In genomic region chr6:35050291-35050987, GRCh38 we compare ENCODE assay signal across 13 cellular contexts.
A peak's percentile ranks its signal among the peaks of the same experiment; 100 is the strongest.
DNase-seq lines count a peak whose midpoint lies in the region; ATAC-seq and TF ChIP-seq lines count a peak whose summit lies in the region.
"Had no signal": no experiment of that assay in that cellular context is flagged by ENCODE, and none has a peak within 500 bp of the region (broad histone marks: within the 10 kb centered on the region; RNA-seq: fewer than 3 reads in every experiment).

No MANE protein-coding gene starts in this region.

- peaks cover 14% of the 10 kb centered on the region for H3K4me1 Mint-ChIP-seq in endodermal cell
- H3K4me1 Mint-ChIP-seq in glutamatergic neuron (ENCODE audit: low read depth, unreplicated experiment): peaks cover 37% of the 10 kb centered on the region

- H3K9me3 Mint-ChIP-seq in endodermal cell: no peaks in the 10 kb centered on the region
- peaks cover 14% of the 10 kb centered on the region for H3K9me3 Mint-ChIP-seq in glutamatergic neuron (ENCODE audit: unreplicated experiment)
- H3K9me3 Mint-ChIP-seq: activated B cell treated with CpG ODN at 0.5 μM for 24 hours had no signal

- H3K4me3 Mint-ChIP-seq in endodermal cell (no peak overlapping the region), glutamatergic neuron (ENCODE audit: unreplicated experiment) (no peak overlapping the region)
- H3K4me3 Mint-ChIP-seq: activated B cell treated with CpG ODN at 0.5 μM for 24 hours had no signal

- no peaks in the 10 kb centered on the region for H3K27me3 ChIP-seq in BLaER1
- H3K27me3 ChIP-seq in KMS-11 (ENCODE audit: insufficient read depth, low read depth): no peaks in the 10 kb centered on the region
- H3K27me3 ChIP-seq in endodermal cell (ENCODE audit: control insufficient read depth, insufficient read depth, low read length, poor library complexity, severe bottlenecking): no peaks in the 10 kb centered on the region
- H3K27me3 ChIP-seq in psoas muscle (ENCODE audit: insufficient read depth in 3 of 3, low read length in 2 of 3): no peaks in the 10 kb centered on the region
- no peaks in the 10 kb centered on the region for H3K27me3 ChIP-seq in H7 (ENCODE audit: control insufficient read depth, insufficient read depth, low read length)
- H3K27me3 ChIP-seq: brain microvascular endothelial cell, neutrophil had no signal

- H3K4me2 ChIP-seq in BLaER1 (peak overlapping the region; percentile 75; the same call in 1 of the 2 replicates), KMS-11 (peak overlapping the region; percentile 74)

- ATAC-seq in psoas muscle (no peak), HG02588 (IDR thresholded peaks at IDR 0.05; ENCODE audit: unreplicated experiment) (no peak)

- H3K9me3 ChIP-seq in BLaER1: no peaks in the 10 kb centered on the region
- H3K9me3 ChIP-seq in endodermal cell (ENCODE audit: control insufficient read depth, low read length): no peaks in the 10 kb centered on the region
- H3K9me3 ChIP-seq in psoas muscle: no peaks in the 10 kb centered on the region
- H3K9me3 ChIP-seq: neutrophil had no signal

- no peaks in the 10 kb centered on the region; the same call in 1 of the 2 replicates for H3K79me2 ChIP-seq in KMS-11 (ENCODE audit: insufficient read depth, low read depth)

- H3K36me3 ChIP-seq in BLaER1 (peaks cover 45% of the 10 kb centered on the region), KMS-11 (ENCODE audit: insufficient read depth) (no peaks in the 10 kb centered on the region), endodermal cell (ENCODE audit: control insufficient read depth, insufficient read depth, low read length) (peaks cover 19% of the 10 kb centered on the region), psoas muscle (ENCODE audit: insufficient read depth in 1 of 2, low read depth in 1 of 2) (peaks cover 0 to 14% of the 10 kb centered on the region in 2 donors), H7 (replicated peaks; ENCODE audit: control insufficient read depth, insufficient read depth, low read length) (peaks cover 3% of the 10 kb centered on the region)
- H3K36me3 ChIP-seq: brain microvascular endothelial cell had no signal

- H3K27me3 Mint-ChIP-seq in endodermal cell (ENCODE audit: insufficient read depth) (no peaks in the 10 kb centered on the region), glutamatergic neuron (ENCODE audit: unreplicated experiment) (peaks cover 8% of the 10 kb centered on the region)
- H3K27me3 Mint-ChIP-seq: activated B cell treated with CpG ODN at 0.5 μM for 24 hours had no signal

- WGBS in endodermal cell (ENCODE audit: insufficient coverage in 1 of 2, insufficient read length in 1 of 2), 2 experiments: 89% methylated on average over 7 to 8 of the region's 8 CpGs
- 68 to 69% (median 68%) methylated on average over 8 of the region's 8 CpGs for WGBS in psoas muscle, 3 donors

- H4K20me1 ChIP-seq in BLaER1 (no peaks in the 10 kb centered on the region), KMS-11 (ENCODE audit: insufficient read depth) (no peaks in the 10 kb centered on the region)

- H3K4me1 ChIP-seq in BLaER1 (peaks cover 52% of the 10 kb centered on the region), KMS-11 (ENCODE audit: low read depth, poor library complexity, severe bottlenecking) (peaks cover 78% of the 10 kb centered on the region), endodermal cell (ENCODE audit: control insufficient read depth, insufficient read depth, low read length) (peaks cover 12% of the 10 kb centered on the region), psoas muscle (peaks cover 57% of the 10 kb centered on the region)

- DNase-seq in endodermal cell (no peak), psoas muscle (no peak), GM20000 (ENCODE audit: low spot score) (no peak), H7 (no peak), glutamatergic neuron (no peak)
- DNase-seq: activated B cell treated with CpG ODN at 0.5 μM for 24 hours; kidney; stimulated activated CD4-positive, alpha-beta T cell treated with anti-CD3 and anti-CD28 coated beads, Interleukin-4, amount 100 ng/mL, for 4 hours had no signal

- H3K9ac ChIP-seq in BLaER1 (no peak overlapping the region), KMS-11 (peak overlapping the region; percentile 87; the same call in 1 of the 2 replicates), endodermal cell (ENCODE audit: extremely low read depth, low read length, poor library complexity, severe bottlenecking) (no peak overlapping the region)

- H3K27ac Mint-ChIP-seq in endodermal cell: no peak overlapping the region
- no peak overlapping the region for H3K27ac Mint-ChIP-seq in glutamatergic neuron (ENCODE audit: unreplicated experiment)
- H3K27ac Mint-ChIP-seq: activated B cell treated with CpG ODN at 0.5 μM for 24 hours had no signal

- H3K27ac ChIP-seq in BLaER1 (peak overlapping the region; percentile 19; the same call in 1 of the 2 replicates), KMS-11 (peak overlapping the region; percentile 99), endodermal cell (ENCODE audit: low read depth, low read length) (peak overlapping the region; percentile 99), psoas muscle (peak overlapping the region; percentile 76)
- H3K27ac ChIP-seq: brain microvascular endothelial cell, neutrophil had no signal

- intact Hi-C loops in psoas muscle (cut with DNase I): no loop called here

- no peak overlapping the region for H3K4me3 ChIP-seq in BLaER1
- no peak overlapping the region for H3K4me3 ChIP-seq in KMS-11 (IDR thresholded peaks at IDR 0.05; ENCODE audit: insufficient read depth, low read depth, low read length)
- no peak overlapping the region for H3K4me3 ChIP-seq in endodermal cell (ENCODE audit: low read length)
- H3K4me3 ChIP-seq in psoas muscle: no peak overlapping the region
- H3K4me3 ChIP-seq in H7 (ENCODE audit: insufficient read depth, low read depth, low read length): no peak overlapping the region

- no peak for TF ChIP-seq CTCF in KMS-11 (conservative IDR thresholded peaks at IDR 0.05; ENCODE audit: low read depth, low read length)
- no peak for TF ChIP-seq CTCF in endodermal cell (conservative IDR thresholded peaks at IDR 0.05)
- TF ChIP-seq CTCF in psoas muscle (IDR thresholded peaks at IDR 0.05): no peak
- TF ChIP-seq CTCF in GM20000 (IDR thresholded peaks at IDR 0.05; ENCODE audit: extremely low read depth, missing control alignments): no peak
- TF ChIP-seq CTCF in glutamatergic neuron (IDR thresholded peaks at IDR 0.05; ENCODE audit: partially characterized antibody, unreplicated experiment): no peak

- no peak overlapping the region for H2AFZ ChIP-seq in KMS-11 (ENCODE audit: low read depth)

- H3K36me3 Mint-ChIP-seq in endodermal cell (ENCODE audit: low read depth) (peaks cover 24% of the 10 kb centered on the region), glutamatergic neuron (ENCODE audit: unreplicated experiment) (no peaks in the 10 kb centered on the region)

Comparison
In these comparisons a context has a peak if more than half of its experiments do, and no peak if none do; other contexts are left out.
1. H3K27ac ChIP-seq: peak in every context shown above with its lines; median percentile 99 in KMS-11; 99 in endodermal cell; 76 in psoas muscle; 19 in BLaER1.